ENCODE assay signal across 7 cellular contexts in the genomic region with DNA sequence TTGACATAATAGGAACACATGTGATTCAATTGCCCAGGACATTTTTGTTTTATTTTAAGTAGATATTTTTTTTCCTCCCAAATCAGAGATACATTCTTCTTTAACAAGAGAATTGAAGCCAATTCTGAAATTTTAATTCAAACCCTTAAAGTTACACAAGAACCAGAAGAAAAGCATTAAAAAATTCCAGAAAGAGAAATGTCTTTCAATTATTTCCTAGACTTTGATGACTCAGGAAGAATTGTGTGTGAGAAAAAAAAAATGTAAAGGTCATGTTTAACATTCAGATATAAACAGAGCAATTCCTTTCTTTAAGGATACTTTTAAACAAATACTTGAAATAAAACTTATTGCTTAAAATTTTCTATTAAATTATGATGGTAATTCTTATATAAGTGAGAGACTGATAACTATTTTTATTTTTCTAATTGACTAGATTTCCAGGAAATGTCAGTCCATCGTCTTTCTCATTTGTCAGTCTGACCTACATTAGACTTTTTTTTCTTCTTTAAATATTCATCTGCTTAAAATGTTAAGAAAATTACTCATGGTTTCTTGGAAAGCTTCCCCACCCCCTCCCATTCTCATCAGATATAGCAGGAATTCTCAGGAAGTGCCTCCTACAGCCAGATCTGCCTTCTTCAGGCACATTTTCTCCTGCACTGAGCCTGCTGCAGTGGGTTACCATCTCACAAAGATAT.
DNase-seq lines count a peak whose midpoint lies in the region; ATAC-seq and TF ChIP-seq lines count a peak whose summit lies in the region.

No MANE protein-coding gene starts in this region.

- peak; percentile 89 for DNase-seq in GM23248
- peak; percentile 5 for DNase-seq in RWPE1 (ENCODE audit: low spot score)
- peak; percentile 58 for DNase-seq in fibroblast of gingiva (ENCODE audit: low read depth)
- peak; percentile 65 for DNase-seq in osteoblast (ENCODE audit: insufficient read length, low spot score, missing footprints)
- no peak for DNase-seq in NCI-H1694 treated with DMSO at 0.1 percent for 48 hours (lab: John Stamatoyannopoulos, UW)
- no peak for DNase-seq in COLO668 (lab: John Stamatoyannopoulos, UW; ENCODE audit: unreplicated experiment)

- H2AFZ ChIP-seq in GM23248 (peak overlapping the region; percentile 75), osteoblast (ENCODE audit: low read length) (peak overlapping the region; percentile 32)

- H3K27me3 ChIP-seq in GM23248 (replicated peaks; ENCODE audit: insufficient read depth), result no peaks in the 10 kb centered on the region
- H3K27me3 ChIP-seq in osteoblast (ENCODE audit: insufficient read depth, low read length), result no peaks in the 10 kb centered on the region

- no peak for ATAC-seq in HG03520 (IDR thresholded peaks at IDR 0.05; ENCODE audit: unreplicated experiment)

- H3K4me2 ChIP-seq in GM23248 (ENCODE audit: unreplicated experiment) (peak overlapping the region; percentile 71), osteoblast (ENCODE audit: insufficient read depth, low read length) (peak overlapping the region; percentile 55)

- H3K9me3 ChIP-seq in GM23248 (ENCODE audit: low read depth) (no peaks in the 10 kb centered on the region), osteoblast (ENCODE audit: low read depth, low read length) (no peaks in the 10 kb centered on the region)

- peak overlapping the region; percentile 58 for H3K27ac ChIP-seq in GM23248
- H3K27ac ChIP-seq in RWPE1, result no peak overlapping the region
- peak overlapping the region; percentile 38 for H3K27ac ChIP-seq in osteoblast (ENCODE audit: low read depth, low read length)

- in situ Hi-C loops in GM23248 (cut with MboI), result no loop called here

- 0% methylated on average over 1 of the region's 1 CpG for WGBS in GM23248 (ENCODE audit: low coverage in 1 of 2, low lambda C conversion rate in 2 of 2, missing lambda C conversion rate in 2 of 2), 2 experiments

- peak overlapping the region; percentile 30 for H3K9ac ChIP-seq in GM23248

- TF ChIP-seq CTCF in RWPE1 (conservative IDR thresholded peaks at IDR 0.05; ENCODE audit: low read depth), result no peak
- TF ChIP-seq CTCF in osteoblast (IDR thresholded peaks at IDR 0.05; ENCODE audit: extremely low read depth, low read depth, low read length), result no peak

- no peaks in the 10 kb centered on the region for H3K9me2 ChIP-seq in GM23248 (ENCODE audit: insufficient read depth)

- no peaks in the 10 kb centered on the region for H3K79me2 ChIP-seq in GM23248 (ENCODE audit: insufficient read depth)
- H3K79me2 ChIP-seq in osteoblast (ENCODE audit: insufficient read depth, low read length), result no peaks in the 10 kb centered on the region

- peak overlapping the region; percentile 53 for H3K4me3 ChIP-seq in GM23248
- no peak overlapping the region for H3K4me3 ChIP-seq in osteoblast (ENCODE audit: insufficient read depth, low read length)

- peaks cover 26% of the 10 kb centered on the region for H3F3A ChIP-seq in GM23248 (ENCODE audit: insufficient read depth)

- no peaks in the 10 kb centered on the region for H4K20me1 ChIP-seq in GM23248 (ENCODE audit: insufficient read depth)
- H4K20me1 ChIP-seq in osteoblast (ENCODE audit: insufficient read depth, low read length), result no peaks in the 10 kb centered on the region

- H3K4me1 ChIP-seq in GM23248 (ENCODE audit: insufficient read depth), result peaks cover 41% of the 10 kb centered on the region
- H3K4me1 ChIP-seq in osteoblast (ENCODE audit: insufficient read depth, low read length), result peaks cover 30% of the 10 kb centered on the region

- H3K36me3 ChIP-seq in GM23248 (ENCODE audit: low read depth), result no peaks in the 10 kb centered on the region
- no peaks in the 10 kb centered on the region for H3K36me3 ChIP-seq in osteoblast (ENCODE audit: insufficient read depth, low read length)

- POLR2A ChIA-PET in RWPE1 (lab: Yijun Ruan, JAX; ENCODE audit: low non-redundant PET), result no interaction called here

- CTCF ChIA-PET in RWPE1 (lab: Yijun Ruan, JAX), result no interaction called here

Comparison
In these comparisons a context has a peak if more than half of its experiments do, and no peak if none do; other contexts are left out.
1. DNase-seq: peak in GM23248 (single experiment), RWPE1 (single experiment), fibroblast of gingiva (single experiment) and osteoblast (single experiment); none in NCI-H1694 treated with DMSO at 0.1 percent for 48 hours (single experiment) and COLO668 (single experiment).